ENCODE assay signal across 1 cellular context in the genomic region with DNA sequence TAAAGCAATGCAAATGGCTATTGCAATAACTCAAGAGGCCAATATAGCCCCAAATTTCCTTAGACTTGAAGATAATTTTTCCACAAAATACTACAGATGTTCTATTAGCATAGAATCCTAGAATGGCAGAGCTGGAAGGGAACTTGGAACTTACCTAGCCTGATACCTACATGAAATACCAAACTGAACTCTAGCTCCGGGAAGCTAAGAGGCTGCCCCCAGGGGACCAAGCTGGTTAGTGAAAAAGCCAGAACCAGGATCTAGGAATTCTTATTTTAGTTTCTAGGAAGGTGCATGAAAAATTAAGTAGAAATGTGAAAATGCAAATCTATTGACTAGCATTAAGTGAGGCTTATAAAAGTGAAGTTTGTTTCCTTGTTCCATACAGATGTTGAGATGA.
TF ChIP-seq lines count a peak whose summit lies in the region.

No MANE protein-coding gene starts in this region.

TF ChIP-seq in H1, 55 proteins besides CTCF, POLR2A, EP300 and RAD21:
- no peak for TF ChIP-seq TAF1 (IDR thresholded peaks at IDR 0.05; ENCODE audit: low read depth, low read length)
- TF ChIP-seq SUZ12 (IDR thresholded peaks at IDR 0.05; ENCODE audit: low read length) = no peak
- TF ChIP-seq, protein P1, sequence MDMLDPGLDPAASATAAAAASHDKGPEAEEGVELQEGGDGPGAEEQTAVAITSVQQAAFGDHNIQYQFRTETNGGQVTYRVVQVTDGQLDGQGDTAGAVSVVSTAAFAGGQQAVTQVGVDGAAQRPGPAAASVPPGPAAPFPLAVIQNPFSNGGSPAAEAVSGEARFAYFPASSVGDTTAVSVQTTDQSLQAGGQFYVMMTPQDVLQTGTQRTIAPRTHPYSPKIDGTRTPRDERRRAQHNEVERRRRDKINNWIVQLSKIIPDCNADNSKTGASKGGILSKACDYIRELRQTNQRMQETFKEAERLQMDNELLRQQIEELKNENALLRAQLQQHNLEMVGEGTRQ (IDR thresholded peaks at IDR 0.05; ENCODE audit: low read length) = no peak
- TF ChIP-seq JUND (IDR thresholded peaks at IDR 0.05; ENCODE audit: low read length) = no peak
- no peak for TF ChIP-seq SAP30 (IDR thresholded peaks at IDR 0.05; ENCODE audit: insufficient read depth, insufficient replicate concordance, low read length)
- TF ChIP-seq CHD1 (IDR thresholded peaks at IDR 0.05; ENCODE audit: low read depth, low read length) = no peak
- TF ChIP-seq, protein P2, sequence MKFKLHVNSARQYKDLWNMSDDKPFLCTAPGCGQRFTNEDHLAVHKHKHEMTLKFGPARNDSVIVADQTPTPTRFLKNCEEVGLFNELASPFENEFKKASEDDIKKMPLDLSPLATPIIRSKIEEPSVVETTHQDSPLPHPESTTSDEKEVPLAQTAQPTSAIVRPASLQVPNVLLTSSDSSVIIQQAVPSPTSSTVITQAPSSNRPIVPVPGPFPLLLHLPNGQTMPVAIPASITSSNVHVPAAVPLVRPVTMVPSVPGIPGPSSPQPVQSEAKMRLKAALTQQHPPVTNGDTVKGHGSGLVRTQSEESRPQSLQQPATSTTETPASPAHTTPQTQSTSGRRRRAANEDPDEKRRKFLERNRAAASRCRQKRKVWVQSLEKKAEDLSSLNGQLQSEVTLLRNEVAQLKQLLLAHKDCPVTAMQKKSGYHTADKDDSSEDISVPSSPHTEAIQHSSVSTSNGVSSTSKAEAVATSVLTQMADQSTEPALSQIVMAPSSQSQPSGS (IDR thresholded peaks at IDR 0.05; ENCODE audit: low read length) = no peak
- TF ChIP-seq, protein P3, sequence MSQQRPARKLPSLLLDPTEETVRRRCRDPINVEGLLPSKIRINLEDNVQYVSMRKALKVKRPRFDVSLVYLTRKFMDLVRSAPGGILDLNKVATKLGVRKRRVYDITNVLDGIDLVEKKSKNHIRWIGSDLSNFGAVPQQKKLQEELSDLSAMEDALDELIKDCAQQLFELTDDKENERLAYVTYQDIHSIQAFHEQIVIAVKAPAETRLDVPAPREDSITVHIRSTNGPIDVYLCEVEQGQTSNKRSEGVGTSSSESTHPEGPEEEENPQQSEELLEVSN (IDR thresholded peaks at IDR 0.05) = no peak
- TF ChIP-seq CREB1 (IDR thresholded peaks at IDR 0.05) = no peak
- TF ChIP-seq BRCA1 (IDR thresholded peaks at IDR 0.05; ENCODE audit: low read depth, low read length) = no peak
- TF ChIP-seq RXRA (IDR thresholded peaks at IDR 0.05; ENCODE audit: insufficient read depth, low read depth, low read length) = no peak
- TF ChIP-seq, protein P4, sequence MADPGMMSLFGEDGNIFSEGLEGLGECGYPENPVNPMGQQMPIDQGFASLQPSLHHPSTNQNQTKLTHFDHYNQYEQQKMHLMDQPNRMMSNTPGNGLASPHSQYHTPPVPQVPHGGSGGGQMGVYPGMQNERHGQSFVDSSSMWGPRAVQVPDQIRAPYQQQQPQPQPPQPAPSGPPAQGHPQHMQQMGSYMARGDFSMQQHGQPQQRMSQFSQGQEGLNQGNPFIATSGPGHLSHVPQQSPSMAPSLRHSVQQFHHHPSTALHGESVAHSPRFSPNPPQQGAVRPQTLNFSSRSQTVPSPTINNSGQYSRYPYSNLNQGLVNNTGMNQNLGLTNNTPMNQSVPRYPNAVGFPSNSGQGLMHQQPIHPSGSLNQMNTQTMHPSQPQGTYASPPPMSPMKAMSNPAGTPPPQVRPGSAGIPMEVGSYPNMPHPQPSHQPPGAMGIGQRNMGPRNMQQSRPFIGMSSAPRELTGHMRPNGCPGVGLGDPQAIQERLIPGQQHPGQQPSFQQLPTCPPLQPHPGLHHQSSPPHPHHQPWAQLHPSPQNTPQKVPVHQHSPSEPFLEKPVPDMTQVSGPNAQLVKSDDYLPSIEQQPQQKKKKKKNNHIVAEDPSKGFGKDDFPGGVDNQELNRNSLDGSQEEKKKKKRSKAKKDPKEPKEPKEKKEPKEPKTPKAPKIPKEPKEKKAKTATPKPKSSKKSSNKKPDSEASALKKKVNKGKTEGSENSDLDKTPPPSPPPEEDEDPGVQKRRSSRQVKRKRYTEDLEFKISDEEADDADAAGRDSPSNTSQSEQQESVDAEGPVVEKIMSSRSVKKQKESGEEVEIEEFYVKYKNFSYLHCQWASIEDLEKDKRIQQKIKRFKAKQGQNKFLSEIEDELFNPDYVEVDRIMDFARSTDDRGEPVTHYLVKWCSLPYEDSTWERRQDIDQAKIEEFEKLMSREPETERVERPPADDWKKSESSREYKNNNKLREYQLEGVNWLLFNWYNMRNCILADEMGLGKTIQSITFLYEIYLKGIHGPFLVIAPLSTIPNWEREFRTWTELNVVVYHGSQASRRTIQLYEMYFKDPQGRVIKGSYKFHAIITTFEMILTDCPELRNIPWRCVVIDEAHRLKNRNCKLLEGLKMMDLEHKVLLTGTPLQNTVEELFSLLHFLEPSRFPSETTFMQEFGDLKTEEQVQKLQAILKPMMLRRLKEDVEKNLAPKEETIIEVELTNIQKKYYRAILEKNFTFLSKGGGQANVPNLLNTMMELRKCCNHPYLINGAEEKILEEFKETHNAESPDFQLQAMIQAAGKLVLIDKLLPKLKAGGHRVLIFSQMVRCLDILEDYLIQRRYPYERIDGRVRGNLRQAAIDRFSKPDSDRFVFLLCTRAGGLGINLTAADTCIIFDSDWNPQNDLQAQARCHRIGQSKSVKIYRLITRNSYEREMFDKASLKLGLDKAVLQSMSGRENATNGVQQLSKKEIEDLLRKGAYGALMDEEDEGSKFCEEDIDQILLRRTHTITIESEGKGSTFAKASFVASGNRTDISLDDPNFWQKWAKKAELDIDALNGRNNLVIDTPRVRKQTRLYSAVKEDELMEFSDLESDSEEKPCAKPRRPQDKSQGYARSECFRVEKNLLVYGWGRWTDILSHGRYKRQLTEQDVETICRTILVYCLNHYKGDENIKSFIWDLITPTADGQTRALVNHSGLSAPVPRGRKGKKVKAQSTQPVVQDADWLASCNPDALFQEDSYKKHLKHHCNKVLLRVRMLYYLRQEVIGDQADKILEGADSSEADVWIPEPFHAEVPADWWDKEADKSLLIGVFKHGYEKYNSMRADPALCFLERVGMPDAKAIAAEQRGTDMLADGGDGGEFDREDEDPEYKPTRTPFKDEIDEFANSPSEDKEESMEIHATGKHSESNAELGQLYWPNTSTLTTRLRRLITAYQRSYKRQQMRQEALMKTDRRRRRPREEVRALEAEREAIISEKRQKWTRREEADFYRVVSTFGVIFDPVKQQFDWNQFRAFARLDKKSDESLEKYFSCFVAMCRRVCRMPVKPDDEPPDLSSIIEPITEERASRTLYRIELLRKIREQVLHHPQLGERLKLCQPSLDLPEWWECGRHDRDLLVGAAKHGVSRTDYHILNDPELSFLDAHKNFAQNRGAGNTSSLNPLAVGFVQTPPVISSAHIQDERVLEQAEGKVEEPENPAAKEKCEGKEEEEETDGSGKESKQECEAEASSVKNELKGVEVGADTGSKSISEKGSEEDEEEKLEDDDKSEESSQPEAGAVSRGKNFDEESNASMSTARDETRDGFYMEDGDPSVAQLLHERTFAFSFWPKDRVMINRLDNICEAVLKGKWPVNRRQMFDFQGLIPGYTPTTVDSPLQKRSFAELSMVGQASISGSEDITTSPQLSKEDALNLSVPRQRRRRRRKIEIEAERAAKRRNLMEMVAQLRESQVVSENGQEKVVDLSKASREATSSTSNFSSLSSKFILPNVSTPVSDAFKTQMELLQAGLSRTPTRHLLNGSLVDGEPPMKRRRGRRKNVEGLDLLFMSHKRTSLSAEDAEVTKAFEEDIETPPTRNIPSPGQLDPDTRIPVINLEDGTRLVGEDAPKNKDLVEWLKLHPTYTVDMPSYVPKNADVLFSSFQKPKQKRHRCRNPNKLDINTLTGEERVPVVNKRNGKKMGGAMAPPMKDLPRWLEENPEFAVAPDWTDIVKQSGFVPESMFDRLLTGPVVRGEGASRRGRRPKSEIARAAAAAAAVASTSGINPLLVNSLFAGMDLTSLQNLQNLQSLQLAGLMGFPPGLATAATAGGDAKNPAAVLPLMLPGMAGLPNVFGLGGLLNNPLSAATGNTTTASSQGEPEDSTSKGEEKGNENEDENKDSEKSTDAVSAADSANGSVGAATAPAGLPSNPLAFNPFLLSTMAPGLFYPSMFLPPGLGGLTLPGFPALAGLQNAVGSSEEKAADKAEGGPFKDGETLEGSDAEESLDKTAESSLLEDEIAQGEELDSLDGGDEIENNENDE (IDR thresholded peaks at IDR 0.05; ENCODE audit: insufficient replicate concordance, low read length) = no peak
